ENCODE assay signal across 22 cellular contexts in genomic region chr18:74115046-74115445, GRCh38. TPM values are rescaled to one million over a fixed set of nuclear protein-coding genes. Genes with fewer than 3 reads are reported as not detected.
DNase-seq lines count a peak whose midpoint lies in the region; ATAC-seq and TF ChIP-seq lines count a peak whose summit lies in the region.
"Had no signal": no experiment of that assay in that cellular context is flagged by ENCODE, and none has a peak within 500 bp of the region (broad histone marks: within the 10 kb centered on the region; RNA-seq: fewer than 3 reads in every experiment).

No MANE protein-coding gene starts in this region.

- H3K4me3 ChIP-seq in mammary epithelial cell (replicated peaks in 1 of 3; ENCODE audit: insufficient read depth in 1 of 3, low read depth in 2 of 3, low read length in 3 of 3) (no peak overlapping the region), breast epithelium (no peak overlapping the region)
- H3K4me3 ChIP-seq: Peyer's patch had no signal

- H3K4me1 ChIP-seq in mammary epithelial cell (ENCODE audit: insufficient read depth, low read length), result peaks cover 5% of the 10 kb centered on the region
- no peaks in the 10 kb centered on the region for H3K4me1 ChIP-seq in breast epithelium
- H3K4me1 ChIP-seq: Peyer's patch had no signal

- no peak for TF ChIP-seq POLR2A in breast epithelium (IDR thresholded peaks at IDR 0.05)

- ATAC-seq in HG03139 (IDR thresholded peaks at IDR 0.05; ENCODE audit: unreplicated experiment), result no peak

- POLR2A ChIA-PET in activated CD4-positive, alpha-beta T cell treated with anti-CD3 and anti-CD28 coated beads, Interleukin-2, amount 10 ng/mL, durations not matched to agents 7 days and 5 days (lab: Charles Lee), result no interaction called here

- H3K79me2 ChIP-seq in mammary epithelial cell (ENCODE audit: insufficient read depth, low read length), result no peaks in the 10 kb centered on the region

- H3K9ac ChIP-seq in mammary epithelial cell (ENCODE audit: insufficient read depth, low read length), result no peak overlapping the region

- WGBS in mammary epithelial cell (ENCODE audit: low coverage, missing lambda C conversion rate), result 78% methylated on average over 4 of the region's 4 CpGs

- H3K27me3 ChIP-seq in mammary epithelial cell (ENCODE audit: insufficient read depth, low read length) (peaks cover 2% of the 10 kb centered on the region), breast epithelium (no peaks in the 10 kb centered on the region)
- H3K27me3 ChIP-seq: Peyer's patch had no signal

- BruUV-seq in mammary epithelial cell (replicated peaks; lab: Mats Ljungman, UMichigan), result no TSS peak

- dilution Hi-C loops in mammary epithelial cell (cut with HindIII; ENCODE audit: low sequenced_read_pairs), result no loop called here

- no peak overlapping the region for H3K4me3 Mint-ChIP-seq in activated CD4-positive, alpha-beta T cell treated with anti-CD3 and anti-CD28 coated beads, Interleukin-2, amount 10 ng/mL, durations not matched to agents 7 days and 5 days
- H3K4me3 Mint-ChIP-seq: activated B cell treated with CpG ODN at 0.5 μM for 24 hours; CD4-positive, alpha-beta memory T cell had no signal

- no peak for DNase-seq in mammary epithelial cell
- DNase-seq in breast epithelium (ENCODE audit: low spot score in 2 of 2), result no peak
- DNase-seq in dedifferentiated amniotic fluid mesenchymal stem cell (ENCODE audit: extremely low spot score), result peak; percentile 50
- peak; percentile 5 for DNase-seq in kidney glomerular epithelial cell (lab: John Stamatoyannopoulos, UW)
- no peak for DNase-seq in HPDE6-E6E7 (ENCODE audit: extremely low spot score)
- DNase-seq in NCI-H187 (lab: John Stamatoyannopoulos, UW), result no peak
- no peak for DNase-seq in activated CD4-positive, alpha-beta T cell treated with anti-CD3 and anti-CD28 coated beads, Interleukin-2, amount 10 ng/mL, durations not matched to agents 7 days and 5 days
- DNase-seq: activated B cell treated with CpG ODN at 0.5 μM for 24 hours; anterior cingulate cortex; CD4-positive, alpha-beta memory T cell; dermis blood vessel endothelial cell; foreskin melanocyte; NCI-H187 treated with DMSO at 0.1 percent for 48 hours; NCI-H524; Peyer's patch; stimulated activated CD4-positive, alpha-beta T cell treated with anti-CD3 and anti-CD28 coated beads, Interleukin-12 subunit alpha, Interleukin-12 subunit beta, amount 100 ng/mL, for 4 hours; SW 1271 had no signal

- H3K36me3 ChIP-seq in mammary epithelial cell (ENCODE audit: insufficient read depth, low read length), result no peaks in the 10 kb centered on the region
- H3K36me3 ChIP-seq in breast epithelium, result no peaks in the 10 kb centered on the region
- H3K36me3 ChIP-seq: Peyer's patch had no signal

- no peak overlapping the region for H3K27ac Mint-ChIP-seq in activated CD4-positive, alpha-beta T cell treated with anti-CD3 and anti-CD28 coated beads, Interleukin-2, amount 10 ng/mL, durations not matched to agents 7 days and 5 days
- H3K27ac Mint-ChIP-seq: activated B cell treated with CpG ODN at 0.5 μM for 24 hours; activated T-helper 2 cell treated with anti-CD3 and anti-CD28 coated beads, Interferon-gamma antibody, Interleukin-2, Interleukin-4, amounts not matched to agents 10 μg/mL and 5 μg/mL and 100 μg/mL, durations not matched to agents 14 hours and 24 hours and 36 hours; CD4-positive, alpha-beta memory T cell had no signal

- peaks cover 3% of the 10 kb centered on the region for H3K9me3 ChIP-seq in mammary epithelial cell (replicated peaks; ENCODE audit: insufficient read depth, low read length)
- no peaks in the 10 kb centered on the region for H3K9me3 ChIP-seq in breast epithelium
- H3K9me3 ChIP-seq: Peyer's patch had no signal

- H3K4me2 ChIP-seq in mammary epithelial cell (ENCODE audit: insufficient read depth, low read depth, low read length), result no peak overlapping the region

- H2AFZ ChIP-seq in mammary epithelial cell (ENCODE audit: low read depth, low read length), result peak overlapping the region; percentile 43

- peaks cover 16% of the 10 kb centered on the region for H3K4me1 Mint-ChIP-seq in activated CD4-positive, alpha-beta T cell treated with anti-CD3 and anti-CD28 coated beads, Interleukin-2, amount 10 ng/mL, durations not matched to agents 7 days and 5 days
- H3K4me1 Mint-ChIP-seq: CD4-positive, alpha-beta memory T cell had no signal

- no peaks in the 10 kb centered on the region for H3K36me3 Mint-ChIP-seq in activated CD4-positive, alpha-beta T cell treated with anti-CD3 and anti-CD28 coated beads, Interleukin-2, amount 10 ng/mL, durations not matched to agents 7 days and 5 days (ENCODE audit: low read depth)

- in situ Hi-C loops in mammary epithelial cell (cut with MboI; ENCODE audit: low sequenced_read_pairs in 2 of 2), result no loop called here

- intact Hi-C loops in mammary epithelial cell (cut with micrococcal nuclease), result no loop called here
- intact Hi-C loops in breast epithelium (cut with DNase I; ENCODE audit: low total_unique reads), result loop anchor here (5.0 kb wide), 1 partner anchor 1352 kb away; no protein-coding TSS in a partner anchor

- no peaks in the 10 kb centered on the region for H4K20me1 ChIP-seq in mammary epithelial cell (ENCODE audit: insufficient read depth, low read length)

- CTCF ChIA-PET in mammary epithelial cell (lab: Charles Lee; ENCODE audit: low non-redundant PET), result no interaction called here
- CTCF ChIA-PET in activated CD4-positive, alpha-beta T cell treated with anti-CD3 and anti-CD28 coated beads, Interleukin-2, amount 10 ng/mL, durations not matched to agents 7 days and 5 days (lab: Charles Lee), result interaction anchor here (0.6 to 1.1 kb wide), 2 partner anchors 32 to 325 kb away, joined by 3 read pairs; no protein-coding TSS in a partner anchor

- H3K27ac ChIP-seq in mammary epithelial cell (ENCODE audit: insufficient read depth, low read depth, low read length) (no peak overlapping the region), breast epithelium (no peak overlapping the region)
- H3K27ac ChIP-seq: 22Rv1, Peyer's patch had no signal

- peaks cover 2% of the 10 kb centered on the region for H3K27me3 Mint-ChIP-seq in activated CD4-positive, alpha-beta T cell treated with anti-CD3 and anti-CD28 coated beads, Interleukin-2, amount 10 ng/mL, durations not matched to agents 7 days and 5 days

- TF ChIP-seq CTCF in mammary epithelial cell (conservative IDR thresholded peaks at IDR 0.05 in 1 of 2, IDR thresholded peaks at IDR 0.05 in 1 of 2; ENCODE audit: extremely low read depth in 1 of 2, insufficient read depth in 1 of 2, low read depth in 1 of 2, low read length in 2 of 2) (no peak), breast epithelium (IDR thresholded peaks at IDR 0.05) (no peak)

- peaks cover 5% of the 10 kb centered on the region for H3K9me3 Mint-ChIP-seq in activated CD4-positive, alpha-beta T cell treated with anti-CD3 and anti-CD28 coated beads, Interleukin-2, amount 10 ng/mL, durations not matched to agents 7 days and 5 days

RNA-seq across cellular contexts. Expression of gene FBXO15, which starts 32.6 kb away (rescaled TPM):
- total RNA-seq in mammary epithelial cell (under 1 TPM; 0.33 to 0.73 TPM), breast epithelium (1 to 10 TPM in 1 of 3 donors, under 1 TPM in 2; 0.64 to 1.3 (median 0.73) TPM)
- polyA plus RNA-seq in mammary epithelial cell, result 0.36 TPM
- not detected for polyA minus RNA-seq in mammary epithelial cell
- total RNA-seq in activated CD4-positive, alpha-beta T cell treated with anti-CD3 and anti-CD28 coated beads, Interleukin-2, amount 10 ng/mL, durations not matched to agents 7 days and 5 days, result under 1 TPM; 0.54 to 0.89 TPM
- total RNA-seq: G401, HT-29, Peyer's patch had no signal

RNA-seq across cellular contexts. Expression of gene TIMM21, which starts 33.3 kb away (rescaled TPM):
- total RNA-seq in mammary epithelial cell, result 10 to 100 TPM; 23.0 to 37.5 TPM
- 57.2 TPM for polyA plus RNA-seq in mammary epithelial cell
- 45.8 TPM for polyA minus RNA-seq in mammary epithelial cell
- total RNA-seq in breast epithelium, result 10 to 100 TPM; 30.8 to 38.1 (median 35.9) TPM
- 10 to 100 TPM; 23.8 to 24.6 TPM for total RNA-seq in activated CD4-positive, alpha-beta T cell treated with anti-CD3 and anti-CD28 coated beads, Interleukin-2, amount 10 ng/mL, durations not matched to agents 7 days and 5 days

Comparison
In these comparisons a context has a peak if more than half of its experiments do, and no peak if none do; other contexts are left out.
1. DNase-seq: peak in dedifferentiated amniotic fluid mesenchymal stem cell (single experiment) and kidney glomerular epithelial cell (single experiment); none in mammary epithelial cell (single experiment), breast epithelium (0 of 2), HPDE6-E6E7 (single experiment), NCI-H187 (0 of 2) and activated CD4-positive, alpha-beta T cell treated with anti-CD3 and anti-CD28 coated beads, Interleukin-2, amount 10 ng/mL, durations not matched to agents 7 days and 5 days (single experiment).